In genomic region chr15:87354661-87355410, GRCh38 we compare ENCODE assay signal across 15 cellular contexts.
DNase-seq lines count a peak whose midpoint lies in the region; ATAC-seq and TF ChIP-seq lines count a peak whose summit lies in the region.
"Had no signal": no experiment of that assay in that cellular context is flagged by ENCODE, and none has a peak within 500 bp of the region (broad histone marks: within the 10 kb centered on the region; RNA-seq: fewer than 3 reads in every experiment).

No MANE protein-coding gene starts in this region.

- H3K79me2 ChIP-seq in fibroblast of lung (ENCODE audit: control insufficient read depth, insufficient read depth, low read length) = no peaks in the 10 kb centered on the region

- peak; percentile 41 for DNase-seq in GM04504 (ENCODE audit: low read depth)
- no peak for DNase-seq in RWPE2 (ENCODE audit: low spot score)
- DNase-seq in fibroblast of lung (ENCODE audit: low read depth in 2 of 2) = peak; percentile 54 to 93
- no peak for DNase-seq in cerebellum (ENCODE audit: low spot score)
- DNase-seq in H4 (ENCODE audit: low spot score) = no peak
- DNase-seq in thyroid gland = no peak
- DNase-seq in mucosa of descending colon = no peak
- DNase-seq: activated CD4-positive, alpha-beta T cell treated with anti-CD3 and anti-CD28 coated beads for 36 hours; activated naive CD8-positive, alpha-beta T cell treated with anti-CD3 and anti-CD28 coated beads, Interleukin-2, amount 50 U/mL, for 24 hours; dermis blood vessel endothelial cell; esophagus squamous epithelium; GF-D8; SHP77; substantia nigra had no signal

- H3K27me3 ChIP-seq in RWPE2 (ENCODE audit: insufficient read depth, poor library complexity, severe bottlenecking) (no peaks in the 10 kb centered on the region), fibroblast of lung (ENCODE audit: control insufficient read depth, insufficient read depth, low read length) (no peaks in the 10 kb centered on the region), skeletal muscle satellite cell (ENCODE audit: control insufficient read depth, insufficient read depth, low read length) (no peaks in the 10 kb centered on the region), thyroid gland (no peaks in the 10 kb centered on the region)
- H3K27me3 ChIP-seq: esophagus squamous epithelium had no signal

- intact Hi-C loops in thyroid gland (cut with DNase I) = no loop called here
- intact Hi-C loops in mucosa of descending colon (cut with DNase I, micrococcal nuclease) = no loop called here

- H4K20me1 ChIP-seq in fibroblast of lung (ENCODE audit: control insufficient read depth, extremely low read depth, insufficient read depth, low read length) = no peaks in the 10 kb centered on the region

- ATAC-seq in RWPE2 (ENCODE audit: low read depth) = peak; percentile 97
- ATAC-seq in mucosa of descending colon = no peak
- ATAC-seq: activated CD4-positive, alpha-beta T cell treated with anti-CD3 and anti-CD28 coated beads for 36 hours; activated naive CD8-positive, alpha-beta T cell treated with anti-CD3 and anti-CD28 coated beads, Interleukin-2, amount 50 U/mL, for 24 hours had no signal

- H3K4me3 ChIP-seq in RWPE2 (ENCODE audit: severe bottlenecking) = no peak overlapping the region
- no peak overlapping the region for H3K4me3 ChIP-seq in fibroblast of lung (replicated peaks in 1 of 4; ENCODE audit: control extremely low read depth in 1 of 4, insufficient read depth in 1 of 4, low read depth in 3 of 4, low read length in 4 of 4)
- H3K4me3 ChIP-seq in skeletal muscle satellite cell (ENCODE audit: low read length) = no peak overlapping the region
- H3K4me3 ChIP-seq in thyroid gland (replicated peaks in 1 of 3) = no peak overlapping the region
- H3K4me3 ChIP-seq in mucosa of descending colon = no peak overlapping the region
- H3K4me3 ChIP-seq: esophagus squamous epithelium had no signal

- no peak overlapping the region for H3K9ac ChIP-seq in fibroblast of lung (ENCODE audit: insufficient read depth, low read length)
- H3K9ac ChIP-seq in skeletal muscle satellite cell (ENCODE audit: low read depth, low read length) = no peak overlapping the region

- H3K27ac ChIP-seq in RWPE2 (ENCODE audit: poor library complexity, severe bottlenecking) = peak overlapping the region; percentile 85
- no peak overlapping the region for H3K27ac ChIP-seq in fibroblast of lung (ENCODE audit: insufficient read depth, low read length)
- no peak overlapping the region for H3K27ac ChIP-seq in thyroid gland
- H3K27ac ChIP-seq: esophagus squamous epithelium had no signal

- H3K36me3 ChIP-seq in RWPE2 (ENCODE audit: low read depth) (no peaks in the 10 kb centered on the region), fibroblast of lung (ENCODE audit: control insufficient read depth, insufficient read depth, low read length) (no peaks in the 10 kb centered on the region), skeletal muscle satellite cell (ENCODE audit: insufficient read depth, low read length) (no peaks in the 10 kb centered on the region), thyroid gland (no peaks in the 10 kb centered on the region), mucosa of descending colon (ENCODE audit: low read depth) (no peaks in the 10 kb centered on the region)
- H3K36me3 ChIP-seq: esophagus squamous epithelium had no signal

- H3K9me3 ChIP-seq in RWPE2 (ENCODE audit: severe bottlenecking) (no peaks in the 10 kb centered on the region), fibroblast of lung (ENCODE audit: control insufficient read depth, insufficient read depth, low read depth, low read length) (no peaks in the 10 kb centered on the region), skeletal muscle satellite cell (replicated peaks; ENCODE audit: low read length) (no peaks in the 10 kb centered on the region), thyroid gland (no peaks in the 10 kb centered on the region), mucosa of descending colon (peaks cover 2% of the 10 kb centered on the region)
- H3K9me3 ChIP-seq: esophagus squamous epithelium had no signal

- no peak overlapping the region for H2AFZ ChIP-seq in fibroblast of lung (ENCODE audit: low read length)

- WGBS in thyroid gland, 2 donors = 64 to 74% methylated on average over 3 of the region's 3 CpGs

- TF ChIP-seq POLR2A in thyroid gland (IDR thresholded peaks at IDR 0.05) = no peak

- no peak for TF ChIP-seq CTCF in RWPE2 (IDR thresholded peaks at IDR 0.05; ENCODE audit: poor library complexity, severe bottlenecking)
- no peak for TF ChIP-seq CTCF in fibroblast of lung (conservative IDR thresholded peaks at IDR 0.05 in 1 of 2, IDR thresholded peaks at IDR 0.05 in 1 of 2; ENCODE audit: low read depth in 1 of 2, low read length in 2 of 2)
- TF ChIP-seq CTCF in thyroid gland (IDR thresholded peaks at IDR 0.05) = no peak
- no peak for TF ChIP-seq CTCF in mucosa of descending colon (IDR thresholded peaks at IDR 0.05)

- H3K4me2 ChIP-seq in fibroblast of lung (ENCODE audit: extremely low read depth, insufficient read depth, low read length) (no peak overlapping the region), skeletal muscle satellite cell (ENCODE audit: low read length) (peak overlapping the region; percentile 36)

- peaks cover 25% of the 10 kb centered on the region for H3K4me1 ChIP-seq in RWPE2 (ENCODE audit: insufficient read depth, poor library complexity, severe bottlenecking)
- H3K4me1 ChIP-seq in fibroblast of lung (ENCODE audit: control insufficient read depth, extremely low read depth, insufficient read depth, low read length) = no peaks in the 10 kb centered on the region
- peaks cover 17% of the 10 kb centered on the region for H3K4me1 ChIP-seq in skeletal muscle satellite cell (ENCODE audit: control insufficient read depth, insufficient read depth, low read length)
- no peaks in the 10 kb centered on the region for H3K4me1 ChIP-seq in thyroid gland
- H3K4me1 ChIP-seq in mucosa of descending colon (ENCODE audit: low read depth) = no peaks in the 10 kb centered on the region
- H3K4me1 ChIP-seq: esophagus squamous epithelium had no signal

Comparison
In these comparisons a context has a peak if more than half of its experiments do, and no peak if none do; other contexts are left out.
1. DNase-seq: peak in GM04504 (single experiment) and fibroblast of lung (2 of 2); none in RWPE2 (single experiment), cerebellum (single experiment), H4 (single experiment), thyroid gland (0 of 2) and mucosa of descending colon (0 of 3).